In the genomic region with DNA sequence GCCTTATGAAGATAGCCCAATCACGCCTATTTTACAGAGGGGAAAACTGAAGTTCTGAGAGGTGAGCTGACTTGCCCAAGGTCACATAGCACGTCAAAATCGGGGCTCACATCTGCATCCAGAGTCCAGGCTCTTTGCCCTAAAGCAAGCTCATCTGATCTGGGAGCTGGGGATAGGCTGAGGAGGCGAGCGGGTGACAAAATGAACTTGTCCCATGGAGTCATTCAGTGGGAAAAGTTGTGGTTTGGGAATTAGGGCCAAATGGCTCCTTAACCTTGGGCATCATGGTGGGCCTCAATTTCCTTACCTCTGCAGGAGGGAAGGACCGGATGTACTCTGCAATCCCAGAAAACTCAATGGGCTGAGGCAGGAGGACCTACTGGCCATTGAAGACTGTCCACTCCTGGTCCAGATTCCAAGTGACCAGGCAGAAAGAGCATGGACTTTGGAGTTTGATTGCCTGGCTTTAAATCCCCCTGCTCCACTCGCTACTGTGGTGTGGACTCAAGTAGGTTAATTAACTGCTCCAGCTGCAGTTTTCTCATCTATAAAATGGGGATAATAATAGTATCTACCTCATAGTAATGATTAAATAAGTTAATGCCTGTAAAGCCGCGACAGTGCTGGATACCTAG, we compare ENCODE assay signal across 1 cellular context.
TF ChIP-seq lines count a peak whose summit lies in the region.

No MANE protein-coding gene starts in this region.

TF ChIP-seq in HCT116, 20 proteins besides CTCF, POLR2A, EP300 and RAD21:
- TF ChIP-seq CEBPB (IDR thresholded peaks at IDR 0.05; ENCODE audit: low read depth) (no peak), YY1 (IDR thresholded peaks at IDR 0.05; ENCODE audit: extremely low read depth, insufficient replicate concordance, low read depth, low read length) (no peak), FOSL1 (IDR thresholded peaks at IDR 0.05; ENCODE audit: low read depth) (no peak), ELF1 (IDR thresholded peaks at IDR 0.05; ENCODE audit: borderline replicate concordance, low read depth) (no peak), TCF7L2 (IDR thresholded peaks at IDR 0.05; ENCODE audit: borderline replicate concordance, extremely low read depth, insufficient read depth, insufficient read length) (no peak), SIN3A (IDR thresholded peaks at IDR 0.05; ENCODE audit: low read depth) (no peak), CBX3 (IDR thresholded peaks at IDR 0.05; ENCODE audit: low read depth) (no peak)
- TF ChIP-seq, protein P1, sequence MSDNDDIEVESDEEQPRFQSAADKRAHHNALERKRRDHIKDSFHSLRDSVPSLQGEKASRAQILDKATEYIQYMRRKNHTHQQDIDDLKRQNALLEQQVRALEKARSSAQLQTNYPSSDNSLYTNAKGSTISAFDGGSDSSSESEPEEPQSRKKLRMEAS (IDR thresholded peaks at IDR 0.05), result no peak
- TF ChIP-seq, protein P2, sequence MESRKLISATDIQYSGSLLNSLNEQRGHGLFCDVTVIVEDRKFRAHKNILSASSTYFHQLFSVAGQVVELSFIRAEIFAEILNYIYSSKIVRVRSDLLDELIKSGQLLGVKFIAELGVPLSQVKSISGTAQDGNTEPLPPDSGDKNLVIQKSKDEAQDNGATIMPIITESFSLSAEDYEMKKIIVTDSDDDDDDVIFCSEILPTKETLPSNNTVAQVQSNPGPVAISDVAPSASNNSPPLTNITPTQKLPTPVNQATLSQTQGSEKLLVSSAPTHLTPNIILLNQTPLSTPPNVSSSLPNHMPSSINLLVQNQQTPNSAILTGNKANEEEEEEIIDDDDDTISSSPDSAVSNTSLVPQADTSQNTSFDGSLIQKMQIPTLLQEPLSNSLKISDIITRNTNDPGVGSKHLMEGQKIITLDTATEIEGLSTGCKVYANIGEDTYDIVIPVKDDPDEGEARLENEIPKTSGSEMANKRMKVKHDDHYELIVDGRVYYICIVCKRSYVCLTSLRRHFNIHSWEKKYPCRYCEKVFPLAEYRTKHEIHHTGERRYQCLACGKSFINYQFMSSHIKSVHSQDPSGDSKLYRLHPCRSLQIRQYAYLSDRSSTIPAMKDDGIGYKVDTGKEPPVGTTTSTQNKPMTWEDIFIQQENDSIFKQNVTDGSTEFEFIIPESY (IDR thresholded peaks at IDR 0.05; ENCODE audit: extremely low read depth, insufficient replicate concordance, low read length), result no peak
